Comparison of ENCODE assay signal across 1 cellular context in genomic region chr19:44712864-44713515, GRCh38.
TF ChIP-seq lines count a peak whose summit lies in the region.

No MANE protein-coding gene starts in this region.

TF ChIP-seq in GM12878, 131 proteins besides CTCF, POLR2A, EP300 and RAD21:
- TF ChIP-seq CEBPZ (IDR thresholded peaks at IDR 0.05; ENCODE audit: low read depth, low read length): no peak
- peak; percentile 42 for TF ChIP-seq SIX5 (IDR thresholded peaks at IDR 0.05; ENCODE audit: low read depth, low read length, severe bottlenecking)
- no peak for TF ChIP-seq ZNF622 (IDR thresholded peaks at IDR 0.05)
- TF ChIP-seq ZNF24 (IDR thresholded peaks at IDR 0.05): no peak
- TF ChIP-seq ZNF207 (IDR thresholded peaks at IDR 0.05; ENCODE audit: borderline replicate concordance): no peak
- peak; percentile 48 for TF ChIP-seq USF1 (IDR thresholded peaks at IDR 0.05; ENCODE audit: borderline replicate concordance, extremely low read length, insufficient read depth, low read depth, low read length)
- TF ChIP-seq NR2F1 (conservative IDR thresholded peaks at IDR 0.05): no peak
TF ChIP-seq in GM12878: peak in this region for 2.
